In genomic region chr1:47436304-47436978, GRCh38 we compare ENCODE assay signal across 8 cellular contexts. TPM values are rescaled to one million over a fixed set of nuclear protein-coding genes. Genes with fewer than 3 reads are reported as not detected.
DNase-seq lines count a peak whose midpoint lies in the region; FAIRE-seq and TF ChIP-seq lines count a peak whose summit lies in the region.

No MANE protein-coding gene starts in this region.

- H3K36me3 Mint-ChIP-seq in activated naive CD4-positive, alpha-beta T cell treated with anti-CD3 and anti-CD28 coated beads, Interleukin-2, amount 10 ng/mL, durations not matched to agents 7 days and 5 days, result peaks cover 40% of the 10 kb centered on the region

- peaks cover 60% of the 10 kb centered on the region for H3K27me3 Mint-ChIP-seq in activated naive CD4-positive, alpha-beta T cell treated with anti-CD3 and anti-CD28 coated beads, Interleukin-2, amount 10 ng/mL, durations not matched to agents 7 days and 5 days

- peaks cover 45% of the 10 kb centered on the region for H3K4me1 Mint-ChIP-seq in activated naive CD4-positive, alpha-beta T cell treated with anti-CD3 and anti-CD28 coated beads, Interleukin-2, amount 10 ng/mL, durations not matched to agents 7 days and 5 days

- no peak overlapping the region for H3K27ac ChIP-seq in rectal smooth muscle tissue (ENCODE audit: low read depth, low read length)

- intact Hi-C loops in cardiac septum (cut with DNase I), result loop anchor here (5.0 kb wide), 2 partner anchors 136 to 259 kb away; no protein-coding TSS in a partner anchor

- peaks cover 6% of the 10 kb centered on the region; the same call in 1 of the 2 replicates for H3K4me1 ChIP-seq in ES-I3 (ENCODE audit: insufficient read depth, low read length)
- H3K4me1 ChIP-seq in rectal smooth muscle tissue (ENCODE audit: control insufficient read depth, insufficient read depth, low read length), result no peaks in the 10 kb centered on the region

- H3K9ac ChIP-seq in ES-I3 (ENCODE audit: low read depth, low read length), result peak overlapping the region; percentile 68; the same call in 1 of the 2 replicates
- peak overlapping the region; percentile 64 for H3K9ac ChIP-seq in rectal smooth muscle tissue (ENCODE audit: low read length)

- H3K9me3 Mint-ChIP-seq in activated naive CD4-positive, alpha-beta T cell treated with anti-CD3 and anti-CD28 coated beads, Interleukin-2, amount 10 ng/mL, durations not matched to agents 7 days and 5 days, result no peaks in the 10 kb centered on the region

- peak overlapping the region; percentile 93 for H3K4me3 Mint-ChIP-seq in activated naive CD4-positive, alpha-beta T cell treated with anti-CD3 and anti-CD28 coated beads, Interleukin-2, amount 10 ng/mL, durations not matched to agents 7 days and 5 days

- H3K36me3 ChIP-seq in ES-I3 (ENCODE audit: insufficient read depth, low read length) (no peaks in the 10 kb centered on the region), rectal smooth muscle tissue (ENCODE audit: control insufficient read depth, insufficient read depth, low read length) (no peaks in the 10 kb centered on the region)

- peak overlapping the region; percentile 76 for H3K4me3 ChIP-seq in rectal smooth muscle tissue (ENCODE audit: low read length)

- TF ChIP-seq POLR2A in H54 (IDR thresholded peaks at IDR 0.05; ENCODE audit: low read depth, low read length), result no peak

- no peak for FAIRE-seq in H54 (lab: Jason Lieb, UNC)

- peak; percentile 95 for TF ChIP-seq CTCF in LNCAP (IDR thresholded peaks at IDR 0.05)

- no peaks in the 10 kb centered on the region for H3K9me3 ChIP-seq in ES-I3 (ENCODE audit: control insufficient read depth, insufficient read depth, low read length)

- CTCF ChIA-PET in activated naive CD4-positive, alpha-beta T cell treated with anti-CD3 and anti-CD28 coated beads, Interleukin-2, amount 10 ng/mL, durations not matched to agents 7 days and 5 days (lab: Charles Lee), result interaction anchor here (0.6 to 5.3 kb wide), 20 partner anchors 8 to 757 kb away, joined by 3 to 36 read pairs (median 4); no protein-coding TSS in a partner anchor

- peaks cover 38% of the 10 kb centered on the region for H3K27me3 ChIP-seq in rectal smooth muscle tissue (ENCODE audit: control insufficient read depth, insufficient read depth, low read length)

- DNase-seq in H54 (ENCODE audit: insufficient read length, low spot score) (peak; percentile 80), SK-N-DZ (ENCODE audit: low spot score) (peak; percentile 52), cardiac septum (ENCODE audit: low spot score) (peak; percentile 85), mesenteric fat pad (ENCODE audit: low spot score) (no peak)
- DNase-seq in activated naive CD4-positive, alpha-beta T cell treated with anti-CD3 and anti-CD28 coated beads, Interleukin-2, amount 10 ng/mL, durations not matched to agents 7 days and 5 days, result peak; percentile 86

- peak overlapping the region; percentile 86 for H3K27ac Mint-ChIP-seq in activated naive CD4-positive, alpha-beta T cell treated with anti-CD3 and anti-CD28 coated beads, Interleukin-2, amount 10 ng/mL, durations not matched to agents 7 days and 5 days

RNA-seq across cellular contexts. Expression of gene FOXD2, which starts 1.4 kb away (rescaled TPM):
- polyA plus RNA-seq in SK-N-DZ (2014; cell fraction: cytosol; rRNA removed), result not detected in 2 replicates
- polyA plus RNA-seq in SK-N-DZ (2014; cell fraction: nucleus; rRNA removed), result 0.14 and 0.18 TPM in 2 replicates
- 0.08 TPM for total RNA-seq in cardiac septum
- 0.13 TPM for total RNA-seq in mesenteric fat pad

RNA-seq across cellular contexts. Expression of gene FOXE3, which starts 20.4 kb away (rescaled TPM):
- polyA plus RNA-seq in SK-N-DZ (2014; cell fraction: cytosol; rRNA removed), result not detected in 2 replicates
- polyA plus RNA-seq in SK-N-DZ (2014; cell fraction: nucleus; rRNA removed), result not detected in 2 replicates
- not detected for total RNA-seq in cardiac septum
- not detected for total RNA-seq in mesenteric fat pad
